Comparison of ENCODE assay signal across 20 cellular contexts in genomic region chr4:183111452-183111885, GRCh38. TPM values are rescaled to one million over a fixed set of nuclear protein-coding genes. Genes with fewer than 3 reads are reported as not detected.
DNase-seq lines count a peak whose midpoint lies in the region; ATAC-seq, FAIRE-seq and TF ChIP-seq lines count a peak whose summit lies in the region.
"Had no signal": no experiment of that assay in that cellular context is flagged by ENCODE, and none has a peak within 500 bp of the region (broad histone marks: within the 10 kb centered on the region; RNA-seq: fewer than 3 reads in every experiment).

No MANE protein-coding gene starts in this region.

- H3K4me1 Mint-ChIP-seq in GM23338 (peaks cover 78% of the 10 kb centered on the region), WTC11 (peaks cover 85% of the 10 kb centered on the region)
- H3K4me1 Mint-ChIP-seq: B cell, CD14-positive monocyte had no signal

- TF ChIP-seq CTCF in GM23338 (conservative IDR thresholded peaks at IDR 0.05; ENCODE audit: low read depth in 2 of 2) (no peak), WTC11 (IDR thresholded peaks at IDR 0.05) (no peak), HepG2 (CRISPR knock-in tag; IDR thresholded peaks at IDR 0.05) (no peak)

- in situ Hi-C loops in HepG2 (cut with HindIII; ENCODE audit: extremely low pct_ligation_motif_present, low pct_unique_long_range_greater_than_20kb) (no loop called here), G401 (cut with HindIII; ENCODE audit: low sequenced_read_pairs) (no loop called here)

- peak overlapping the region; percentile 71 for H3K4ac ChIP-seq in trophoblast cell (ENCODE audit: low read depth, low read length)

- H3K23ac ChIP-seq in trophoblast cell (ENCODE audit: low read length) = no peak overlapping the region

- H4K12ac ChIP-seq in trophoblast cell (ENCODE audit: low read depth, low read length) = no peak overlapping the region

- H3K79me1 ChIP-seq in trophoblast cell (ENCODE audit: low read length) = peaks cover 1% of the 10 kb centered on the region

- H3K4me3 Mint-ChIP-seq in GM23338 = no peak overlapping the region
- H3K4me3 Mint-ChIP-seq in WTC11 = no peak overlapping the region
- H3K4me3 Mint-ChIP-seq: B cell, CD14-positive monocyte had no signal

- H3K4me2 ChIP-seq in GM23338 (0 out of 2 replicates have a peak overlapping the region, but pooled peaks have one; percentile 3), HepG2 (ENCODE audit: low read depth, low read length) (peak overlapping the region; percentile 82), trophoblast cell (ENCODE audit: low read length) (no peak overlapping the region)

- no peak for TF ChIP-seq POLR2A in HepG2 (IDR thresholded peaks at IDR 0.05; ENCODE audit: insufficient read depth in 1 of 2, low read depth in 2 of 2, low read length in 2 of 2)

- H2BK12ac ChIP-seq in trophoblast cell (ENCODE audit: low read length) = no peak overlapping the region

- peaks cover 30% of the 10 kb centered on the region for H4K20me1 ChIP-seq in GM23338 (replicated peaks; ENCODE audit: insufficient read depth)
- H4K20me1 ChIP-seq in HepG2 (ENCODE audit: insufficient read depth, low read length) = peaks cover 54% of the 10 kb centered on the region

- H3K9ac ChIP-seq in HepG2 (ENCODE audit: insufficient read depth, low read depth, low read length) (peak overlapping the region; percentile 64; the same call in 1 of the 2 replicates), trophoblast cell (ENCODE audit: low read length) (no peak overlapping the region)

- H3K14ac ChIP-seq in trophoblast cell (ENCODE audit: low read length) = no peak overlapping the region

- H3K9me3 Mint-ChIP-seq in GM23338 (no peaks in the 10 kb centered on the region), WTC11 (no peaks in the 10 kb centered on the region)

- no TSS peak for BruUV-seq in HepG2 (replicated peaks; lab: Mats Ljungman, UMichigan)

- H3K27me3 Mint-ChIP-seq in GM23338 (ENCODE audit: insufficient read depth, low read depth, poor library complexity) (peaks cover 3% of the 10 kb centered on the region), WTC11 (ENCODE audit: low read depth) (no peaks in the 10 kb centered on the region)

- no peak overlapping the region for H3K27ac Mint-ChIP-seq in GM23338
- peak overlapping the region; percentile 12; the same call in 1 of the 2 replicates for H3K27ac Mint-ChIP-seq in WTC11
- H3K27ac Mint-ChIP-seq: B cell, CD14-positive monocyte had no signal

- POLR2A ChIA-PET in WTC11 (lab: Charles Lee) = interaction anchor here (0.7 to 1.7 kb wide), 2 partner anchors 11 to 13 kb away, joined by 3 to 8 read pairs; no protein-coding TSS in a partner anchor
- POLR2A ChIA-PET in HepG2 (lab: Yijun Ruan, JAX) = interaction anchor here (2.8 to 3.4 kb wide), 2 partner anchors 10 to 13 kb away, joined by 22 to 23 read pairs; partner anchors contain the start of gene WWC2

- DNase-seq in GM23338 (ENCODE audit: low spot score) (no peak), WTC11 (ENCODE audit: low spot score) (no peak), HepG2 (ENCODE audit: low spot score) (peak; percentile 81), trophoblast cell (peak in 1 of 2 donors; percentile 57), G401 (ENCODE audit: low spot score) (no peak), HT-29 (ENCODE audit: low spot score) (no peak)
- DNase-seq: EL, H7, NCI-H1694, NCI-H2081, NCI-H2171, NCI-H524 treated with DMSO at 0.1 percent for 48 hours, NCI-H82, Peyer's patch, SJCRH30 had no signal

- H4K91ac ChIP-seq in trophoblast cell (ENCODE audit: low read depth, low read length) = no peak overlapping the region

- H2AFZ ChIP-seq in GM23338 (no peak overlapping the region), HepG2 (ENCODE audit: low read length) (no peak overlapping the region), trophoblast cell (ENCODE audit: insufficient read depth, low read length, poor library complexity) (no peak overlapping the region)

- H3K79me2 ChIP-seq in GM23338 (replicated peaks; ENCODE audit: insufficient read depth) (peaks cover 100% of the 10 kb centered on the region), HepG2 (ENCODE audit: insufficient read depth, low read length) (peaks cover 94% of the 10 kb centered on the region), trophoblast cell (ENCODE audit: control insufficient read depth, insufficient read depth, low read length, poor library complexity) (peaks cover 5% of the 10 kb centered on the region)

- H3F3A ChIP-seq in GM23338 (replicated peaks; ENCODE audit: low read depth) = no peaks in the 10 kb centered on the region

- H3K4me3 ChIP-seq in GM23338 = no peak overlapping the region
- peak overlapping the region; percentile 19 to 56 (median 36); a peak in 4 of 6 replicates for H3K4me3 ChIP-seq in HepG2 (replicated peaks in 1 of 3; ENCODE audit: insufficient read depth in 1 of 3, low read depth in 2 of 3, low read length in 3 of 3)
- H3K4me3 ChIP-seq in trophoblast cell (ENCODE audit: low read depth, low read length) = no peak overlapping the region
- H3K4me3 ChIP-seq: Peyer's patch, SJCRH30 had no signal

- H3K36me3 ChIP-seq in GM23338 (ENCODE audit: insufficient read depth) = no peaks in the 10 kb centered on the region
- peaks cover 0 to 4% of the 10 kb centered on the region in 2 experiments; a peak in 1 of 5 replicates for H3K36me3 ChIP-seq in HepG2 (replicated peaks in 1 of 2; ENCODE audit: control insufficient read depth in 1 of 2, insufficient read depth in 2 of 2, low read length in 2 of 2)
- no peaks in the 10 kb centered on the region for H3K36me3 ChIP-seq in trophoblast cell (ENCODE audit: control insufficient read depth in 1 of 2, insufficient read depth in 2 of 2, low read length in 2 of 2)
- H3K36me3 ChIP-seq: Peyer's patch, SJCRH30 had no signal

- intact Hi-C loops in HepG2 (cut with micrococcal nuclease; ENCODE audit: unreplicated experiment) = loop anchor here (1.0 to 5.0 kb wide), 3 partner anchors 9 to 41 kb away; no protein-coding TSS in a partner anchor

- no peak overlapping the region for H4K8ac ChIP-seq in trophoblast cell (ENCODE audit: low read depth, low read length)

- H2BK120ac ChIP-seq in trophoblast cell (ENCODE audit: insufficient read depth, low read length, poor library complexity) = no peak overlapping the region

- H3K27me3 ChIP-seq in GM23338 (ENCODE audit: insufficient read depth) = no peaks in the 10 kb centered on the region
- no peaks in the 10 kb centered on the region for H3K27me3 ChIP-seq in HepG2 (ENCODE audit: control insufficient read depth in 1 of 2, insufficient read depth in 2 of 2, low read length in 2 of 2)
- no peaks in the 10 kb centered on the region for H3K27me3 ChIP-seq in trophoblast cell (ENCODE audit: insufficient read depth, low read length)
- H3K27me3 ChIP-seq: Peyer's patch, SJCRH30 had no signal

- WGBS in HepG2 (ENCODE audit: low lambda C conversion rate) = 6% methylated on average over 4 of the region's 4 CpGs
- no CpG with 5 or more reads among the region's 4 CpGs for WGBS in trophoblast cell (ENCODE audit: extremely low coverage, insufficient coverage, insufficient read length)

- no peaks in the 10 kb centered on the region for H3K36me3 Mint-ChIP-seq in GM23338 (ENCODE audit: low read depth)
- H3K36me3 Mint-ChIP-seq in WTC11 = no peaks in the 10 kb centered on the region
- H3K36me3 Mint-ChIP-seq: CD14-positive monocyte had no signal

- TF ChIP-seq RAD21 in HepG2 (CRISPR knock-in tag; IDR thresholded peaks at IDR 0.05) = no peak

- ATAC-seq in GM23338 (no peak), WTC11 (no peak), HepG2 (peak; percentile 76), HG02852 (IDR thresholded peaks at IDR 0.05; ENCODE audit: unreplicated experiment) (no peak)

- FAIRE-seq in HepG2 (lab: Jason Lieb, UNC) = peak; percentile 39
- FAIRE-seq: A204.1 had no signal

- no peak overlapping the region for H3K18ac ChIP-seq in trophoblast cell (ENCODE audit: low read length)

- TF ChIP-seq EP300 in HepG2 (IDR thresholded peaks at IDR 0.05; ENCODE audit: low read depth in 2 of 2, low read length in 2 of 2) (peak in 1 of 2 experiments; percentile 76; a peak in 2 of 4 replicates), HepG2 (CRISPR knock-in tag; IDR thresholded peaks at IDR 0.05; ENCODE audit: borderline replicate concordance) (no peak; the same call in none of the 2 replicates)

- H3K27ac ChIP-seq in GM23338 (ENCODE audit: low read depth) = peak overlapping the region; percentile 53; the same call in 1 of the 2 replicates
- H3K27ac ChIP-seq in HepG2 (ENCODE audit: extremely low read length, insufficient read depth, low read length) = peak overlapping the region; percentile 88
- H3K27ac ChIP-seq in trophoblast cell (ENCODE audit: low read depth, low read length) = no peak overlapping the region
- H3K27ac ChIP-seq: HL-60, Peyer's patch, SJCRH30 had no signal

- CTCF ChIA-PET in WTC11 (lab: Charles Lee) (interaction anchor here (1.1 kb wide), 1 partner anchor 173 kb away, joined by 3 read pairs; no protein-coding TSS in a partner anchor), HepG2 (lab: Yijun Ruan, JAX; ENCODE audit: low intra/inter-chr PET ratio, low total read pairs) (no interaction called here)

- H2BK5ac ChIP-seq in trophoblast cell (ENCODE audit: low read depth, low read length, poor library complexity) = no peak overlapping the region

- no peaks in the 10 kb centered on the region for H3K9me2 ChIP-seq in GM23338 (ENCODE audit: insufficient read depth)

- H2AK5ac ChIP-seq in trophoblast cell (ENCODE audit: low read length) = no peak overlapping the region

- H3K9me3 ChIP-seq in HepG2 (ENCODE audit: low read length) (no peaks in the 10 kb centered on the region), trophoblast cell (ENCODE audit: insufficient read depth, low read depth, low read length) (no peaks in the 10 kb centered on the region)
- H3K9me3 ChIP-seq: Peyer's patch, SJCRH30 had no signal

- H3K4me1 ChIP-seq in GM23338 (ENCODE audit: insufficient read depth) (peaks cover 85% of the 10 kb centered on the region), HepG2 (ENCODE audit: insufficient read depth, low read length) (peaks cover 98% of the 10 kb centered on the region), trophoblast cell (ENCODE audit: control insufficient read depth in 1 of 2, insufficient read depth in 2 of 2, low read length in 2 of 2) (peaks cover 6 to 11% of the 10 kb centered on the region in 2 experiments)
- H3K4me1 ChIP-seq: Peyer's patch, SJCRH30 had no signal

RNA-seq across cellular contexts. Expression of gene WWC2, which starts 12.4 kb away (rescaled TPM):
- 64.7 and 74.2 TPM in 2 replicates for total RNA-seq in GM23338 (2014; rRNA removed; shearing (Covaris generic))
- polyA plus RNA-seq in GM23338 (2016; fragmentation: Nextera tagmentation; extraction: Ambion mirVana) = 48.9 and 50.5 TPM in 2 replicates
- 126 to 133 TPM (median 133 TPM) in 3 replicates for total RNA-seq in WTC11 (2021)
- 40.0 and 44.6 TPM in 2 replicates for total RNA-seq in HepG2 (2016; rRNA removed; fragmentation: Illumina TruSeq; extraction: Trizol)
- 9.4 and 9.9 TPM in 2 replicates for total RNA-seq in HepG2 (2016; cell fraction: cytosol; rRNA removed; fragmentation: Illumina TruSeq; extraction: Trizol; ENCODE audit: low read depth)
- 39.3 and 44.7 TPM in 2 replicates for total RNA-seq in HepG2 (2016; cell fraction: insoluble cytoplasmic fraction; rRNA removed; fragmentation: Illumina TruSeq; extraction: Trizol)
- total RNA-seq in HepG2 (2016; cell fraction: membrane; rRNA removed; fragmentation: Illumina TruSeq; extraction: Trizol) = 20.4 and 25.6 TPM in 2 replicates
- 53.6 and 60.5 TPM in 2 replicates for total RNA-seq in HepG2 (2016; cell fraction: nucleus; rRNA removed; fragmentation: Illumina TruSeq; extraction: Trizol)
- 39.9 and 50.1 TPM in 2 replicates for polyA plus RNA-seq in HepG2 (2011; rRNA removed)
- polyA plus RNA-seq in HepG2 (2011; cell fraction: cytosol; rRNA removed) = 28.1 and 30.9 TPM in 2 replicates
- polyA plus RNA-seq in HepG2 (2011; cell fraction: nucleus; rRNA removed) = 89.9 and 101 TPM in 2 replicates
- polyA plus RNA-seq in HepG2 (2012) = 43.9 and 54.9 TPM in 2 replicates
- polyA plus RNA-seq in HepG2 (2016; cell fraction: cytosol; fragmentation: Illumina TruSeq; extraction: Trizol; ENCODE audit: low read depth) = 0.82 and 1.0 TPM in 2 replicates
- polyA plus RNA-seq in HepG2 (2016; cell fraction: insoluble cytoplasmic fraction; fragmentation: Illumina TruSeq; extraction: Trizol; ENCODE audit: low read depth) = 26.2 and 27.1 TPM in 2 replicates
- polyA plus RNA-seq in HepG2 (2016; cell fraction: membrane; fragmentation: Illumina TruSeq; extraction: Trizol; ENCODE audit: low read depth) = 5.2 and 6.2 TPM in 2 replicates
- 41.4 and 50.5 TPM in 2 replicates for polyA plus RNA-seq in HepG2 (2016; cell fraction: nucleus; fragmentation: Illumina TruSeq; extraction: Trizol; ENCODE audit: insufficient read depth, low read depth)
- 11.7 and 43.0 TPM in 2 replicates for polyA minus RNA-seq in HepG2 (2011; rRNA and poly(A)+ RNA removed; ENCODE audit: low replicate concordance)
- 33.9 and 36.8 TPM in 2 replicates for polyA minus RNA-seq in HepG2 (2011; cell fraction: cytosol; rRNA and poly(A)+ RNA removed)
- 200 and 232 TPM in 2 replicates for polyA minus RNA-seq in HepG2 (2011; cell fraction: nucleus; rRNA and poly(A)+ RNA removed)
- polyA plus RNA-seq in trophoblast cell (2013) = 21.6 and 22.7 TPM in 2 replicates
- 11.9 and 15.9 TPM in 2 replicates for total RNA-seq in G401 (2014; rRNA removed; shearing (Covaris generic))
- 11.5 and 13.0 TPM in 2 replicates for total RNA-seq in HT-29 (2014; rRNA removed; shearing (Covaris generic))

Comparison
In these comparisons a context has a peak if more than half of its experiments do, and no peak if none do; other contexts are left out.
1. H3K4me3 ChIP-seq: peak in HepG2 (3 of 3); none in GM23338 (single experiment) and trophoblast cell (single experiment).